In genomic region chr1:70083519-70083918, GRCh38 we compare ENCODE assay signal across 13 cellular contexts.
DNase-seq lines count a peak whose midpoint lies in the region; ATAC-seq and TF ChIP-seq lines count a peak whose summit lies in the region.
"Had no signal": no experiment of that assay in that cellular context is flagged by ENCODE, and none has a peak within 500 bp of the region (broad histone marks: within the 10 kb centered on the region; RNA-seq: fewer than 3 reads in every experiment).

No MANE protein-coding gene starts in this region.

- no peak overlapping the region for H3K27ac ChIP-seq in naive thymus-derived CD4-positive, alpha-beta T cell (ENCODE audit: low read depth, low read length)
- H3K27ac ChIP-seq in neural progenitor cell = no peak overlapping the region

- H3K27me3 Mint-ChIP-seq in naive thymus-derived CD4-positive, alpha-beta T cell = peaks cover 0 to 10% (median 7%) of the 10 kb centered on the region in 5 donors
- peaks cover under 1% of the 10 kb centered on the region for H3K27me3 Mint-ChIP-seq in neural progenitor cell (ENCODE audit: insufficient read depth, low read depth)
- H3K27me3 Mint-ChIP-seq: T-cell had no signal

- H3K4me1 ChIP-seq in naive thymus-derived CD4-positive, alpha-beta T cell (ENCODE audit: control insufficient read depth in 2 of 2, insufficient read depth in 2 of 2, low read length in 2 of 2) = no peaks in the 10 kb centered on the region
- H3K4me1 ChIP-seq in neural progenitor cell = no peaks in the 10 kb centered on the region

- CTCF ChIA-PET in naive thymus-derived CD4-positive, alpha-beta T cell (lab: Charles Lee) = no interaction called here

- intact Hi-C loops in naive thymus-derived CD4-positive, alpha-beta T cell (cut with micrococcal nuclease) = no loop called here

- ATAC-seq in GM18909 (IDR thresholded peaks at IDR 0.05; ENCODE audit: poor library complexity, unreplicated experiment) = peak; percentile 89
- ATAC-seq in HG02981 (IDR thresholded peaks at IDR 0.05; ENCODE audit: unreplicated experiment) = peak; percentile 68
- peak; percentile 38 for ATAC-seq in naive thymus-derived CD4-positive, alpha-beta T cell
- ATAC-seq: right cardiac atrium, T-cell had no signal

- H4K20me1 ChIP-seq in neural progenitor cell (ENCODE audit: low read depth) = no peaks in the 10 kb centered on the region

- H3K27me3 ChIP-seq in naive thymus-derived CD4-positive, alpha-beta T cell (ENCODE audit: control insufficient read depth in 2 of 2, insufficient read depth in 2 of 2, low read length in 2 of 2) = no peaks in the 10 kb centered on the region
- H3K27me3 ChIP-seq in neural progenitor cell = no peaks in the 10 kb centered on the region

- peaks cover 0 to 5% (median 0%) of the 10 kb centered on the region in 7 donors for H3K4me1 Mint-ChIP-seq in naive thymus-derived CD4-positive, alpha-beta T cell
- H3K4me1 Mint-ChIP-seq in neural progenitor cell = no peaks in the 10 kb centered on the region
- H3K4me1 Mint-ChIP-seq: T-cell had no signal

- H3K4me3 Mint-ChIP-seq in naive thymus-derived CD4-positive, alpha-beta T cell = no peak overlapping the region
- H3K4me3 Mint-ChIP-seq in neural progenitor cell = no peak overlapping the region
- H3K4me3 Mint-ChIP-seq: activated naive CD8-positive, alpha-beta T cell; T-cell had no signal

- no peaks in the 10 kb centered on the region for H3F3A ChIP-seq in neural progenitor cell (ENCODE audit: low read depth)

- H3K79me2 ChIP-seq in neural progenitor cell (ENCODE audit: low read depth) = no peaks in the 10 kb centered on the region

- DNase-seq in MV-4-11 (lab: John Stamatoyannopoulos, UW) = peak; percentile 94
- DNase-seq in naive thymus-derived CD4-positive, alpha-beta T cell = no peak
- DNase-seq in neural progenitor cell (ENCODE audit: low spot score) = no peak
- no peak for DNase-seq in SHP77 (lab: John Stamatoyannopoulos, UW)
- no peak for DNase-seq in glomerular visceral epithelial cell (ENCODE audit: extremely low spot score)
- DNase-seq: Calu3, MM.1S, NCI-H748 treated with DMSO at 0.1 percent for 48 hours, right cardiac atrium, T-cell had no signal

- no peak overlapping the region for H3K9ac ChIP-seq in neural progenitor cell

- H3K9me3 ChIP-seq in naive thymus-derived CD4-positive, alpha-beta T cell (ENCODE audit: control insufficient read depth in 2 of 3, low read length in 3 of 3) = no peaks in the 10 kb centered on the region
- no peaks in the 10 kb centered on the region for H3K9me3 ChIP-seq in neural progenitor cell (ENCODE audit: low read depth)

- H3K27ac Mint-ChIP-seq in naive thymus-derived CD4-positive, alpha-beta T cell = no peak overlapping the region
- no peak overlapping the region for H3K27ac Mint-ChIP-seq in neural progenitor cell
- H3K27ac Mint-ChIP-seq: activated naive CD8-positive, alpha-beta T cell; T-cell had no signal

- no peak overlapping the region for H3K4me3 ChIP-seq in naive thymus-derived CD4-positive, alpha-beta T cell (ENCODE audit: low read length)
- no peak overlapping the region for H3K4me3 ChIP-seq in neural progenitor cell

- peaks cover 0 to 20% (median 4%) of the 10 kb centered on the region in 11 donors for H3K9me3 Mint-ChIP-seq in naive thymus-derived CD4-positive, alpha-beta T cell
- H3K9me3 Mint-ChIP-seq in neural progenitor cell = no peaks in the 10 kb centered on the region

- no peak for TF ChIP-seq CTCF in neural progenitor cell (IDR thresholded peaks at IDR 0.05)

- H3K36me3 ChIP-seq in naive thymus-derived CD4-positive, alpha-beta T cell (ENCODE audit: control insufficient read depth in 2 of 3, insufficient read depth in 3 of 3, low read length in 3 of 3) = no peaks in the 10 kb centered on the region
- H3K36me3 ChIP-seq in neural progenitor cell = no peaks in the 10 kb centered on the region

- POLR2A ChIA-PET in naive thymus-derived CD4-positive, alpha-beta T cell (lab: Charles Lee) = interaction anchor here (0.6 kb wide), 1 partner anchor 32 kb away, joined by 3 read pairs; no protein-coding TSS in a partner anchor

- no peaks in the 10 kb centered on the region for H3K36me3 Mint-ChIP-seq in naive thymus-derived CD4-positive, alpha-beta T cell
- H3K36me3 Mint-ChIP-seq in neural progenitor cell = no peaks in the 10 kb centered on the region
- H3K36me3 Mint-ChIP-seq: activated naive CD8-positive, alpha-beta T cell; T-cell had no signal

- no peak overlapping the region for H3K4me2 ChIP-seq in neural progenitor cell

- H2AFZ ChIP-seq in neural progenitor cell (replicated peaks) = no peak overlapping the region

Comparison
In these comparisons a context has a peak if more than half of its experiments do, and no peak if none do; other contexts are left out.
1. ATAC-seq: peak in every context shown above with its lines; median percentile 89 in GM18909; 68 in HG02981; 38 in naive thymus-derived CD4-positive, alpha-beta T cell.